9 cellular contexts compared by ENCODE assay signal in genomic region chr7:5429857-5430611, GRCh38. TPM values are rescaled to one million over a fixed set of nuclear protein-coding genes. Genes with fewer than 3 reads are reported as not detected.
DNase-seq lines count a peak whose midpoint lies in the region; ATAC-seq, FAIRE-seq and TF ChIP-seq lines count a peak whose summit lies in the region.
"Had no signal": no experiment of that assay in that cellular context is flagged by ENCODE, and none has a peak within 500 bp of the region (broad histone marks: within the 10 kb centered on the region; RNA-seq: fewer than 3 reads in every experiment).

No MANE protein-coding gene starts in this region.

- H2BK20ac ChIP-seq in H1 (ENCODE audit: low read length): peak overlapping the region; percentile 93

- peak overlapping the region; percentile 94 for H2AK5ac ChIP-seq in H1 (ENCODE audit: low read depth, low read length)

- H3K4me3 ChIP-seq in H1 (ENCODE audit: extremely low read depth in 1 of 4, insufficient read depth in 2 of 4, low read depth in 3 of 4, low read length in 4 of 4) (peak overlapping the region; percentile 37 to 78 (median 57)), uterus (peak overlapping the region; percentile 74 to 78)

- H4K5ac ChIP-seq in H1 (ENCODE audit: insufficient read length, low read depth, low read length): no peak overlapping the region

- H3K36me3 ChIP-seq in H1 (ENCODE audit: control insufficient read depth in 2 of 4, insufficient read depth in 4 of 4, low read length in 3 of 4): no peaks in the 10 kb centered on the region
- no peaks in the 10 kb centered on the region for H3K36me3 ChIP-seq in uterus

- H2AFZ ChIP-seq in H1 (ENCODE audit: low read length): no peak overlapping the region; the same call in 1 of the 2 replicates

- peak overlapping the region; percentile 93 to 99 for H3K4me2 ChIP-seq in H1 (ENCODE audit: insufficient read depth in 1 of 2, low read depth in 2 of 2, low read length in 2 of 2)

- POLR2A ChIA-PET in H1 (lab: Charles Lee; ENCODE audit: partially characterized antibody): interaction anchor here (1.1 to 1.6 kb wide), 4 partner anchors 14 to 135 kb away, joined by 3 read pairs; no protein-coding TSS in a partner anchor

- H4K20me1 ChIP-seq in H1 (replicated peaks in 1 of 2; ENCODE audit: control insufficient read depth in 1 of 2, insufficient read depth in 2 of 2, low read length in 2 of 2): peaks cover 2 to 6% of the 10 kb centered on the region in 2 experiments

- no peak overlapping the region for H3K4ac ChIP-seq in H1 (replicated peaks; ENCODE audit: insufficient read length, low read depth, low read length)

- H3K23ac ChIP-seq in H1 (ENCODE audit: insufficient read length): no peak overlapping the region

- H3K23me2 ChIP-seq in H1 (ENCODE audit: low read depth, low read length): peaks cover 38% of the 10 kb centered on the region; the same call in 1 of the 2 replicates

- H3K18ac ChIP-seq in H1 (ENCODE audit: extremely low read depth, low read length): peak overlapping the region; percentile 99

- H3K4me3 Mint-ChIP-seq in mesothelial cell of epicardium: peak overlapping the region; percentile 98

- no peak for TF ChIP-seq EP300 in H1 (IDR thresholded peaks at IDR 0.05; ENCODE audit: borderline replicate concordance in 1 of 2, low read depth in 2 of 2, low read length in 2 of 2)

- CTCF ChIA-PET in H1 (lab: Charles Lee; ENCODE audit: partially characterized antibody): interaction anchor here (0.6 to 1.7 kb wide), 7 partner anchors 8 to 63 kb away, joined by 3 to 9 read pairs (median 4); no protein-coding TSS in a partner anchor

- peak overlapping the region; percentile 100 for H3K27ac Mint-ChIP-seq in mesothelial cell of epicardium

- TF ChIP-seq CTCF in H1 (IDR thresholded peaks at IDR 0.05; ENCODE audit: control extremely low read depth in 1 of 3, insufficient read depth in 1 of 3, low read depth in 1 of 3, low read length in 3 of 3) (no peak), mesothelial cell of epicardium (IDR thresholded peaks at IDR 0.05; ENCODE audit: unreplicated experiment) (no peak), uterus (IDR thresholded peaks at IDR 0.05) (no peak)

- no peaks in the 10 kb centered on the region for H3K79me2 ChIP-seq in H1 (ENCODE audit: control insufficient read depth in 1 of 2, insufficient read depth in 2 of 2, low read length in 2 of 2)

- peak overlapping the region; percentile 35; the same call in 1 of the 2 replicates for H2BK5ac ChIP-seq in H1 (ENCODE audit: low read depth, low read length)

- no peak overlapping the region for H3K56ac ChIP-seq in H1 (replicated peaks; ENCODE audit: insufficient read length, low read depth, low read length)

- no peak for FAIRE-seq in H1 (lab: Jason Lieb, UNC)

- H3K27me3 ChIP-seq in H1 (replicated peaks in 1 of 4; ENCODE audit: control insufficient read depth in 3 of 4, extremely low read depth in 1 of 4, insufficient read depth in 3 of 4, low read length in 3 of 4) (peaks cover 16 to 57% (median 42%) of the 10 kb centered on the region in 4 experiments), uterus (no peaks in the 10 kb centered on the region)

- H3K4me1 ChIP-seq in H1 (replicated peaks in 1 of 4; ENCODE audit: control insufficient read depth in 3 of 4, insufficient read depth in 4 of 4, low read length in 3 of 4) (peaks cover 0 to 27% (median 17%) of the 10 kb centered on the region in 4 experiments; a peak in 6 of 7 replicates), uterus (peaks cover 0 to 14% of the 10 kb centered on the region in 2 donors)

- TF ChIP-seq RAD21 in H1 (IDR thresholded peaks at IDR 0.05 in 1 of 2, conservative IDR thresholded peaks at IDR 0.05 in 1 of 2; ENCODE audit: low read depth in 2 of 2, low read length in 2 of 2): no peak

- H3K4me1 Mint-ChIP-seq in mesothelial cell of epicardium: peaks cover 27% of the 10 kb centered on the region

- H3K14ac ChIP-seq in H1 (ENCODE audit: insufficient read length): no peak overlapping the region

- H3K9ac ChIP-seq in H1 (replicated peaks in 1 of 4; ENCODE audit: extremely low read depth in 1 of 4, low read depth in 3 of 4, low read length in 3 of 4): peak overlapping the region in 3 of 4 experiments; percentile 38 to 51 (median 42); a peak in 5 of 7 replicates

- no peak for TF ChIP-seq POLR2A in H1 (IDR thresholded peaks at IDR 0.05; ENCODE audit: control extremely low read depth in 1 of 2, low read depth in 2 of 2, low read length in 2 of 2)
- TF ChIP-seq POLR2A in uterus (IDR thresholded peaks at IDR 0.05): no peak

- H2BK120ac ChIP-seq in H1 (replicated peaks; ENCODE audit: low read depth, low read length): no peak overlapping the region

- peaks cover 22% of the 10 kb centered on the region for H3K36me3 Mint-ChIP-seq in mesothelial cell of epicardium

- H3K27ac ChIP-seq in H1 (ENCODE audit: low read depth, low read length): no peak overlapping the region
- peak overlapping the region; percentile 97 to 99 for H3K27ac ChIP-seq in uterus

- H3K9me3 Mint-ChIP-seq in mesothelial cell of epicardium: peaks cover 5% of the 10 kb centered on the region

- H3K79me1 ChIP-seq in H1 (ENCODE audit: low read depth, low read length): no peaks in the 10 kb centered on the region; the same call in 1 of the 2 replicates

- peak overlapping the region; percentile 86 for H4K91ac ChIP-seq in H1 (replicated peaks; ENCODE audit: insufficient read length, low read length)

- H2BK12ac ChIP-seq in H1 (ENCODE audit: low read depth, low read length): peak overlapping the region; percentile 95

- peak; percentile 82 for DNase-seq in GM03348 (ENCODE audit: low spot score)
- DNase-seq in NCI-H2227 (lab: John Stamatoyannopoulos, UW; ENCODE audit: unreplicated experiment): peak; percentile 47
- no peak for DNase-seq in H1 (ENCODE audit: low read depth in 1 of 2, low spot score in 2 of 2)
- DNase-seq in mesothelial cell of epicardium (ENCODE audit: low spot score in 2 of 2, unreplicated experiment in 2 of 2): peak in 1 of 2 experiments; percentile 68
- peak; percentile 43 to 61 for DNase-seq in uterus
- DNase-seq: T-cell had no signal

- WGBS in H1 (ENCODE audit: extremely low coverage in 1 of 2, insufficient coverage in 1 of 2, insufficient read length in 1 of 2, insufficient replicate concordance in 2 of 2, low coverage in 1 of 2, low lambda C conversion rate in 2 of 2, missing lambda C conversion rate in 1 of 2), 2 experiments: 18% methylated on average over 30 of the region's 30 CpGs; no CpG with 5 or more reads in 1 of the 2 experiments

- intact Hi-C loops in uterus (cut with DNase I; ENCODE audit: low total_unique reads): no loop called here

- H3K27me3 Mint-ChIP-seq in mesothelial cell of epicardium (ENCODE audit: low read depth): no peaks in the 10 kb centered on the region

- H4K8ac ChIP-seq in H1 (ENCODE audit: extremely low read depth, insufficient read depth, low read length): no peak overlapping the region; the same call in 1 of the 2 replicates

- peak overlapping the region; percentile 95; the same call in 1 of the 2 replicates for H2BK15ac ChIP-seq in H1 (ENCODE audit: low read length)

- H3K9me3 ChIP-seq in H1 (ENCODE audit: insufficient read depth in 2 of 2, low read depth in 1 of 2, low read length in 1 of 2) (peaks cover 0 to 4% of the 10 kb centered on the region in 2 experiments; a peak in 1 of 4 replicates), uterus (no peaks in the 10 kb centered on the region)

- ATAC-seq in GM18867 (IDR thresholded peaks at IDR 0.05; ENCODE audit: unreplicated experiment) (no peak), HG03378 (IDR thresholded peaks at IDR 0.05; ENCODE audit: unreplicated experiment) (no peak), HG02885 (IDR thresholded peaks at IDR 0.05; ENCODE audit: poor library complexity, unreplicated experiment) (no peak)

TF ChIP-seq in H1, 55 proteins besides CTCF, POLR2A, EP300 and RAD21 (continues in another document):
- TF ChIP-seq RXRA (IDR thresholded peaks at IDR 0.05; ENCODE audit: insufficient read depth, low read depth, low read length): no peak
- TF ChIP-seq SIN3A (conservative IDR thresholded peaks at IDR 0.05 in 1 of 2, IDR thresholded peaks at IDR 0.05 in 1 of 2; ENCODE audit: low read depth in 1 of 2, low read length in 2 of 2): no peak
- TF ChIP-seq EZH2 (IDR thresholded peaks at IDR 0.05; ENCODE audit: low read depth, low read length, severe bottlenecking): peak; percentile 10
- no peak for TF ChIP-seq ASH2L (IDR thresholded peaks at IDR 0.05; ENCODE audit: low read length)
- TF ChIP-seq NRF1 (IDR thresholded peaks at IDR 0.05; ENCODE audit: low read depth, low read length): no peak
- no peak for TF ChIP-seq CHD2 (IDR thresholded peaks at IDR 0.05; ENCODE audit: low read length)
- TF ChIP-seq SRF (IDR thresholded peaks at IDR 0.05; ENCODE audit: low read depth, low read length): no peak
- no peak for TF ChIP-seq YY1 (IDR thresholded peaks at IDR 0.05; ENCODE audit: low read depth, low read length)
- no peak for TF ChIP-seq CBX5 (IDR thresholded peaks at IDR 0.05; ENCODE audit: low read depth, low read length)
- peak; percentile 26; the same call in 1 of the 2 replicates for TF ChIP-seq MAX (IDR thresholded peaks at IDR 0.05)
- no peak for TF ChIP-seq GTF2F1 (IDR thresholded peaks at IDR 0.05; ENCODE audit: borderline replicate concordance, low read depth, low read length)
- no peak for TF ChIP-seq USF2 (IDR thresholded peaks at IDR 0.05; ENCODE audit: low read length)
- no peak for TF ChIP-seq TEAD4 (IDR thresholded peaks at IDR 0.05; ENCODE audit: low read depth, low read length)

RNA-seq across cellular contexts. Expression of gene TNRC18, which starts 6.4 kb away (rescaled TPM):
- total RNA-seq in H1 (2021; fragmentation: NEBNext Ultra II Directional; extraction: Animal tissue kit (Norgen Biotek cat#: 25700)): 8.6 and 9.9 TPM in 2 replicates
- 1.7 and 3.2 TPM in 2 replicates for polyA plus RNA-seq in H1 (2011; rRNA removed)
- 2.3 TPM for polyA plus RNA-seq in H1 (2011; cell fraction: cytosol; rRNA removed)
- 6.3 TPM for polyA plus RNA-seq in H1 (2011; cell fraction: nucleus; rRNA removed)
- 6.6 to 8.1 TPM (median 7.1 TPM) in 4 replicates for polyA plus RNA-seq in H1 (2012, experiment 1 of 2)
- 6.2 TPM for polyA plus RNA-seq in H1 (2012, experiment 2 of 2)
- polyA plus RNA-seq in H1 (2013, experiment 1 of 2): 7.2 TPM
- 6.0 TPM for polyA plus RNA-seq in H1 (2013, experiment 2 of 2)
- 2.0 and 2.7 TPM in 2 replicates for polyA minus RNA-seq in H1 (2011; rRNA and poly(A)+ RNA removed)
- polyA minus RNA-seq in H1 (2011; cell fraction: cytosol; rRNA and poly(A)+ RNA removed): 9.5 TPM
- 2.5 TPM for polyA minus RNA-seq in H1 (2011; cell fraction: nucleus; rRNA and poly(A)+ RNA removed)
- 151 to 171 TPM (median 166 TPM) in 3 replicates for total RNA-seq in mesothelial cell of epicardium
- 100 to 1,000 TPM in 1 of 4 donors, 10 to 100 TPM in 3; 28.2 to 179 (median 62.1) TPM for total RNA-seq in uterus

Comparison
In these comparisons a context has a peak if more than half of its experiments do, and no peak if none do; other contexts are left out.
1. DNase-seq: peak in GM03348 (single experiment), NCI-H2227 (single experiment) and uterus (2 of 2); none in H1 (0 of 2).